In the genomic region with DNA sequence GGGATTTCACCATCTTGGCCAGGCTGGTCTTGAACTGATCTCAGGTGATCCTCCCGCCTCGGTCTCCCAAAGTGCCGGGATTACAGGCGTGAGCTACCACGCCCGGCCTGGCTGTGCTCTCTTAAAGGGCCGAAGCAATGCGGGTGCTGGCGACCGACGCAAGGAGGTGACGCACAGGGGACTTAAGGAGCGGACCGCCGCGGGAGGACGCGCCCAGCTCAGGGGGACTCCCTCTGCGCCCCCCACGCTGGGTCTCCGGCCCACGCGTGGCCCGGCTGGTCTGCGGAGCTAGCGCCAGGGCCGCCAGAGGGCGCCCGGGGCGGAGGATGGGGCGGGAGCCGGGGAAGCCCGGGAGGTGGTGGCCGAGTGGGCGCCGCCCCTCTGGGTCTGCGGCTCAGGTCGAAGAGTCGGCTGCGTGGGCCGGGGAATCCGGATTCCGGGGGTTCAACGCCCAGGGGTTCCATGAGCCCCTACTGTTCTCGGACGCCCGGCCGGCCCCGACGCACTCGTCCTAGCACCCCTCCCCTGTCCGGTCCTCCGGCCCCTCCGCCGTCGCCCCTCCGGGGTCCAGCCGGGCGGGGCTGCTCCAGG, we compare ENCODE assay signal across 1 cellular context.
TF ChIP-seq lines count a peak whose summit lies in the region.

No MANE protein-coding gene starts in this region.

TF ChIP-seq in HepG2, 621 proteins besides CTCF, POLR2A, EP300 and RAD21 (continued from another document and continues in another):
- TF ChIP-seq, protein P1, sequence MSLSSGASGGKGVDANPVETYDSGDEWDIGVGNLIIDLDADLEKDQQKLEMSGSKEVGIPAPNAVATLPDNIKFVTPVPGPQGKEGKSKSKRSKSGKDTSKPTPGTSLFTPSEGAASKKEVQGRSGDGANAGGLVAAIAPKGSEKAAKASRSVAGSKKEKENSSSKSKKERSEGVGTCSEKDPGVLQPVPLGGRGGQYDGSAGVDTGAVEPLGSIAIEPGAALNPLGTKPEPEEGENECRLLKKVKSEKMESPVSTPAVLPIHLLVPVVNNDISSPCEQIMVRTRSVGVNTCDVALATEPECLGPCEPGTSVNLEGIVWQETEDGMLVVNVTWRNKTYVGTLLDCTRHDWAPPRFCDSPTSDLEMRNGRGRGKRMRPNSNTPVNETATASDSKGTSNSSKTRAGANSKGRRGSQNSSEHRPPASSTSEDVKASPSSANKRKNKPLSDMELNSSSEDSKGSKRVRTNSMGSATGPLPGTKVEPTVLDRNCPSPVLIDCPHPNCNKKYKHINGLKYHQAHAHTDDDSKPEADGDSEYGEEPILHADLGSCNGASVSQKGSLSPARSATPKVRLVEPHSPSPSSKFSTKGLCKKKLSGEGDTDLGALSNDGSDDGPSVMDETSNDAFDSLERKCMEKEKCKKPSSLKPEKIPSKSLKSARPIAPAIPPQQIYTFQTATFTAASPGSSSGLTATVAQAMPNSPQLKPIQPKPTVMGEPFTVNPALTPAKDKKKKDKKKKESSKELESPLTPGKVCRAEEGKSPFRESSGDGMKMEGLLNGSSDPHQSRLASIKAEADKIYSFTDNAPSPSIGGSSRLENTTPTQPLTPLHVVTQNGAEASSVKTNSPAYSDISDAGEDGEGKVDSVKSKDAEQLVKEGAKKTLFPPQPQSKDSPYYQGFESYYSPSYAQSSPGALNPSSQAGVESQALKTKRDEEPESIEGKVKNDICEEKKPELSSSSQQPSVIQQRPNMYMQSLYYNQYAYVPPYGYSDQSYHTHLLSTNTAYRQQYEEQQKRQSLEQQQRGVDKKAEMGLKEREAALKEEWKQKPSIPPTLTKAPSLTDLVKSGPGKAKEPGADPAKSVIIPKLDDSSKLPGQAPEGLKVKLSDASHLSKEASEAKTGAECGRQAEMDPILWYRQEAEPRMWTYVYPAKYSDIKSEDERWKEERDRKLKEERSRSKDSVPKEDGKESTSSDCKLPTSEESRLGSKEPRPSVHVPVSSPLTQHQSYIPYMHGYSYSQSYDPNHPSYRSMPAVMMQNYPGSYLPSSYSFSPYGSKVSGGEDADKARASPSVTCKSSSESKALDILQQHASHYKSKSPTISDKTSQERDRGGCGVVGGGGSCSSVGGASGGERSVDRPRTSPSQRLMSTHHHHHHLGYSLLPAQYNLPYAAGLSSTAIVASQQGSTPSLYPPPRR (CRISPR knock-in tag; IDR thresholded peaks at IDR 0.05; ENCODE audit: borderline replicate concordance), result no peak
- 0 out of 2 replicates have a peak, but pooled peaks have one; percentile 31 for TF ChIP-seq ZBTB38 (CRISPR knock-in tag; IDR thresholded peaks at IDR 0.05)
- peak; percentile 23; the same call in 1 of the 2 replicates for TF ChIP-seq FOXC1 (CRISPR knock-in tag; IDR thresholded peaks at IDR 0.05; ENCODE audit: borderline replicate concordance)
- TF ChIP-seq, protein P2, sequence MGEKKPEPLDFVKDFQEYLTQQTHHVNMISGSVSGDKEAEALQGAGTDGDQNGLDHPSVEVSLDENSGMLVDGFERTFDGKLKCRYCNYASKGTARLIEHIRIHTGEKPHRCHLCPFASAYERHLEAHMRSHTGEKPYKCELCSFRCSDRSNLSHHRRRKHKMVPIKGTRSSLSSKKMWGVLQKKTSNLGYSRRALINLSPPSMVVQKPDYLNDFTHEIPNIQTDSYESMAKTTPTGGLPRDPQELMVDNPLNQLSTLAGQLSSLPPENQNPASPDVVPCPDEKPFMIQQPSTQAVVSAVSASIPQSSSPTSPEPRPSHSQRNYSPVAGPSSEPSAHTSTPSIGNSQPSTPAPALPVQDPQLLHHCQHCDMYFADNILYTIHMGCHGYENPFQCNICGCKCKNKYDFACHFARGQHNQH (CRISPR knock-in tag; IDR thresholded peaks at IDR 0.05), result 0 out of 2 replicates have a peak, but pooled peaks have one; percentile 25
- TF ChIP-seq ZSCAN9 (CRISPR knock-in tag; IDR thresholded peaks at IDR 0.05; ENCODE audit: borderline replicate concordance), result 0 out of 2 replicates have a peak, but pooled peaks have one; percentile 27
- TF ChIP-seq POLR2G (IDR thresholded peaks at IDR 0.05; ENCODE audit: low read depth, low read length), result 0 out of 2 replicates have a peak, but pooled peaks have one; percentile 9
- TF ChIP-seq GTF3A (CRISPR knock-in tag; conservative IDR thresholded peaks at IDR 0.05), result no peak
- TF ChIP-seq TBP (CRISPR knock-in tag; IDR thresholded peaks at IDR 0.05), result no peak
- TF ChIP-seq, protein P3, sequence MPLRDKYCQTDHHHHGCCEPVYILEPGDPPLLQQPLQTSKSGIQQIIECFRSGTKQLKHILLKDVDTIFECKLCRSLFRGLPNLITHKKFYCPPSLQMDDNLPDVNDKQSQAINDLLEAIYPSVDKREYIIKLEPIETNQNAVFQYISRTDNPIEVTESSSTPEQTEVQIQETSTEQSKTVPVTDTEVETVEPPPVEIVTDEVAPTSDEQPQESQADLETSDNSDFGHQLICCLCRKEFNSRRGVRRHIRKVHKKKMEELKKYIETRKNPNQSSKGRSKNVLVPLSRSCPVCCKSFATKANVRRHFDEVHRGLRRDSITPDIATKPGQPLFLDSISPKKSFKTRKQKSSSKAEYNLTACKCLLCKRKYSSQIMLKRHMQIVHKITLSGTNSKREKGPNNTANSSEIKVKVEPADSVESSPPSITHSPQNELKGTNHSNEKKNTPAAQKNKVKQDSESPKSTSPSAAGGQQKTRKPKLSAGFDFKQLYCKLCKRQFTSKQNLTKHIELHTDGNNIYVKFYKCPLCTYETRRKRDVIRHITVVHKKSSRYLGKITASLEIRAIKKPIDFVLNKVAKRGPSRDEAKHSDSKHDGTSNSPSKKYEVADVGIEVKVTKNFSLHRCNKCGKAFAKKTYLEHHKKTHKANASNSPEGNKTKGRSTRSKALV (CRISPR knock-in tag; IDR thresholded peaks at IDR 0.05), result no peak
- no peak for TF ChIP-seq MAFF (IDR thresholded peaks at IDR 0.05; ENCODE audit: low read depth, low read length)
- TF ChIP-seq, protein P4, sequence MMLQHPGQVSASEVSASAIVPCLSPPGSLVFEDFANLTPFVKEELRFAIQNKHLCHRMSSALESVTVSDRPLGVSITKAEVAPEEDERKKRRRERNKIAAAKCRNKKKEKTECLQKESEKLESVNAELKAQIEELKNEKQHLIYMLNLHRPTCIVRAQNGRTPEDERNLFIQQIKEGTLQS (CRISPR knock-in tag; IDR thresholded peaks at IDR 0.05), result peak; percentile 21; the same call in 1 of the 2 replicates
- TF ChIP-seq ZNF225 (CRISPR knock-in tag; IDR thresholded peaks at IDR 0.05), result no peak
- peak; percentile 27 for TF ChIP-seq ZNF883 (CRISPR knock-in tag; IDR thresholded peaks at IDR 0.05; ENCODE audit: not compliant biosample characterization)
- no peak for TF ChIP-seq NR3C1 (CRISPR knock-in tag; IDR thresholded peaks at IDR 0.05)
- TF ChIP-seq KLF11 (CRISPR knock-in tag; IDR thresholded peaks at IDR 0.05), result no peak
- no peak for TF ChIP-seq ARNT2 (CRISPR knock-in tag; IDR thresholded peaks at IDR 0.05; ENCODE audit: low read depth)
- TF ChIP-seq MTA3 (CRISPR knock-in tag; IDR thresholded peaks at IDR 0.05), result no peak
- TF ChIP-seq, protein P5, sequence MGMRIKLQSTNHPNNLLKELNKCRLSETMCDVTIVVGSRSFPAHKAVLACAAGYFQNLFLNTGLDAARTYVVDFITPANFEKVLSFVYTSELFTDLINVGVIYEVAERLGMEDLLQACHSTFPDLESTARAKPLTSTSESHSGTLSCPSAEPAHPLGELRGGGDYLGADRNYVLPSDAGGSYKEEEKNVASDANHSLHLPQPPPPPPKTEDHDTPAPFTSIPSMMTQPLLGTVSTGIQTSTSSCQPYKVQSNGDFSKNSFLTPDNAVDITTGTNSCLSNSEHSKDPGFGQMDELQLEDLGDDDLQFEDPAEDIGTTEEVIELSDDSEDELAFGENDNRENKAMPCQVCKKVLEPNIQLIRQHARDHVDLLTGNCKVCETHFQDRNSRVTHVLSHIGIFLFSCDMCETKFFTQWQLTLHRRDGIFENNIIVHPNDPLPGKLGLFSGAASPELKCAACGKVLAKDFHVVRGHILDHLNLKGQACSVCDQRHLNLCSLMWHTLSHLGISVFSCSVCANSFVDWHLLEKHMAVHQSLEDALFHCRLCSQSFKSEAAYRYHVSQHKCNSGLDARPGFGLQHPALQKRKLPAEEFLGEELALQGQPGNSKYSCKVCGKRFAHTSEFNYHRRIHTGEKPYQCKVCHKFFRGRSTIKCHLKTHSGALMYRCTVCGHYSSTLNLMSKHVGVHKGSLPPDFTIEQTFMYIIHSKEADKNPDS (CRISPR knock-in tag; IDR thresholded peaks at IDR 0.05), result no peak
- TF ChIP-seq, protein P6, sequence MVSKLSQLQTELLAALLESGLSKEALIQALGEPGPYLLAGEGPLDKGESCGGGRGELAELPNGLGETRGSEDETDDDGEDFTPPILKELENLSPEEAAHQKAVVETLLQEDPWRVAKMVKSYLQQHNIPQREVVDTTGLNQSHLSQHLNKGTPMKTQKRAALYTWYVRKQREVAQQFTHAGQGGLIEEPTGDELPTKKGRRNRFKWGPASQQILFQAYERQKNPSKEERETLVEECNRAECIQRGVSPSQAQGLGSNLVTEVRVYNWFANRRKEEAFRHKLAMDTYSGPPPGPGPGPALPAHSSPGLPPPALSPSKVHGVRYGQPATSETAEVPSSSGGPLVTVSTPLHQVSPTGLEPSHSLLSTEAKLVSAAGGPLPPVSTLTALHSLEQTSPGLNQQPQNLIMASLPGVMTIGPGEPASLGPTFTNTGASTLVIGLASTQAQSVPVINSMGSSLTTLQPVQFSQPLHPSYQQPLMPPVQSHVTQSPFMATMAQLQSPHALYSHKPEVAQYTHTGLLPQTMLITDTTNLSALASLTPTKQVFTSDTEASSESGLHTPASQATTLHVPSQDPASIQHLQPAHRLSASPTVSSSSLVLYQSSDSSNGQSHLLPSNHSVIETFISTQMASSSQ (IDR thresholded peaks at IDR 0.05; ENCODE audit: low read depth), result no peak
- TF ChIP-seq, protein P6 (CRISPR knock-in tag; IDR thresholded peaks at IDR 0.05; ENCODE audit: borderline replicate concordance), result no peak
- TF ChIP-seq ZNF230 (CRISPR knock-in tag; IDR thresholded peaks at IDR 0.05), result no peak; the same call in 1 of the 2 replicates
- TF ChIP-seq YY1 (IDR thresholded peaks at IDR 0.05; ENCODE audit: insufficient read depth, insufficient replicate concordance, low read depth, low read length), result peak; percentile 51
- no peak for TF ChIP-seq RNF2 (conservative IDR thresholded peaks at IDR 0.05; ENCODE audit: low read depth)
- TF ChIP-seq ZSCAN12 (CRISPR knock-in tag; IDR thresholded peaks at IDR 0.05), result no peak
- TF ChIP-seq MTF1 (CRISPR knock-in tag; IDR thresholded peaks at IDR 0.05), result no peak
- peak; percentile 56; the same call in 1 of the 2 replicates for TF ChIP-seq SAP130 (CRISPR knock-in tag; IDR thresholded peaks at IDR 0.05; ENCODE audit: low read depth)
- no peak for TF ChIP-seq ZNF12 (CRISPR knock-in tag; IDR thresholded peaks at IDR 0.05)
- no peak for TF ChIP-seq EHMT2 (IDR thresholded peaks at IDR 0.05; ENCODE audit: borderline replicate concordance, low read depth, low read length)
- TF ChIP-seq KMT2A (CRISPR knock-in tag; IDR thresholded peaks at IDR 0.05), result no peak
- no peak for TF ChIP-seq KMT2B (CRISPR knock-in tag; IDR thresholded peaks at IDR 0.05)
- TF ChIP-seq ZSCAN25 (CRISPR knock-in tag; IDR thresholded peaks at IDR 0.05), result peak; percentile 48; the same call in 1 of the 2 replicates
- TF ChIP-seq GLI4 (CRISPR knock-in tag; IDR thresholded peaks at IDR 0.05; ENCODE audit: borderline replicate concordance), result peak; percentile 70; the same call in 1 of the 2 replicates
- TF ChIP-seq GATA4 (IDR thresholded peaks at IDR 0.05; ENCODE audit: borderline replicate concordance, low read depth), result 0 out of 2 replicates have a peak, but pooled peaks have one; percentile 19
- no peak; the same call in 1 of the 2 replicates for TF ChIP-seq ZNF792 (CRISPR knock-in tag; IDR thresholded peaks at IDR 0.05)
- TF ChIP-seq FOXK1 (CRISPR knock-in tag; IDR thresholded peaks at IDR 0.05; ENCODE audit: borderline replicate concordance, low read depth), result no peak
- TF ChIP-seq, protein P7, sequence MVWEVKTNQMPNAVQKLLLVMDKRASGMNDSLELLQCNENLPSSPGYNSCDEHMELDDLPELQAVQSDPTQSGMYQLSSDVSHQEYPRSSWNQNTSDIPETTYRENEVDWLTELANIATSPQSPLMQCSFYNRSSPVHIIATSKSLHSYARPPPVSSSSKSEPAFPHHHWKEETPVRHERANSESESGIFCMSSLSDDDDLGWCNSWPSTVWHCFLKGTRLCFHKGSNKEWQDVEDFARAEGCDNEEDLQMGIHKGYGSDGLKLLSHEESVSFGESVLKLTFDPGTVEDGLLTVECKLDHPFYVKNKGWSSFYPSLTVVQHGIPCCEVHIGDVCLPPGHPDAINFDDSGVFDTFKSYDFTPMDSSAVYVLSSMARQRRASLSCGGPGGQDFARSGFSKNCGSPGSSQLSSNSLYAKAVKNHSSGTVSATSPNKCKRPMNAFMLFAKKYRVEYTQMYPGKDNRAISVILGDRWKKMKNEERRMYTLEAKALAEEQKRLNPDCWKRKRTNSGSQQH (CRISPR knock-in tag; IDR thresholded peaks at IDR 0.05; ENCODE audit: low read depth), result no peak
- TF ChIP-seq, protein P8, sequence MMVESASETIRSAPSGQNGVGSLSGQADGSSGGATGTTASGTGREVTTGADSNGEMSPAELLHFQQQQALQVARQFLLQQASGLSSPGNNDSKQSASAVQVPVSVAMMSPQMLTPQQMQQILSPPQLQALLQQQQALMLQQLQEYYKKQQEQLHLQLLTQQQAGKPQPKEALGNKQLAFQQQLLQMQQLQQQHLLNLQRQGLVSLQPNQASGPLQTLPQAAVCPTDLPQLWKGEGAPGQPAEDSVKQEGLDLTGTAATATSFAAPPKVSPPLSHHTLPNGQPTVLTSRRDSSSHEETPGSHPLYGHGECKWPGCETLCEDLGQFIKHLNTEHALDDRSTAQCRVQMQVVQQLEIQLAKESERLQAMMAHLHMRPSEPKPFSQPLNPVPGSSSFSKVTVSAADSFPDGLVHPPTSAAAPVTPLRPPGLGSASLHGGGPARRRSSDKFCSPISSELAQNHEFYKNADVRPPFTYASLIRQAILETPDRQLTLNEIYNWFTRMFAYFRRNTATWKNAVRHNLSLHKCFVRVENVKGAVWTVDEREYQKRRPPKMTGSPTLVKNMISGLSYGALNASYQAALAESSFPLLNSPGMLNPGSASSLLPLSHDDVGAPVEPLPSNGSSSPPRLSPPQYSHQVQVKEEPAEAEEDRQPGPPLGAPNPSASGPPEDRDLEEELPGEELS (CRISPR knock-in tag; IDR thresholded peaks at IDR 0.05), result peak; percentile 11; the same call in 1 of the 2 replicates
- no peak for TF ChIP-seq ZNF383 (CRISPR knock-in tag; IDR thresholded peaks at IDR 0.05; ENCODE audit: borderline replicate concordance)
- no peak for TF ChIP-seq SMAD9 (CRISPR knock-in tag; IDR thresholded peaks at IDR 0.05)
- TF ChIP-seq ZNF33B (CRISPR knock-in tag; IDR thresholded peaks at IDR 0.05), result 0 out of 2 replicates have a peak, but pooled peaks have one; percentile 88
- peak; percentile 43 for TF ChIP-seq HNRNPK (IDR thresholded peaks at IDR 0.05; ENCODE audit: low read depth, low read length, poor library complexity, severe bottlenecking)
- TF ChIP-seq, protein P9, sequence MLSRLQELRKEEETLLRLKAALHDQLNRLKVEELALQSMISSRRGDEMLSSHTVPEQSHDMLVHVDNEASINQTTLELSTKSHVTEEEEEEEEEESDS (CRISPR knock-in tag; IDR thresholded peaks at IDR 0.05; ENCODE audit: borderline replicate concordance), result no peak
